ENCODE assay signal across 9 cellular contexts in the genomic region with DNA sequence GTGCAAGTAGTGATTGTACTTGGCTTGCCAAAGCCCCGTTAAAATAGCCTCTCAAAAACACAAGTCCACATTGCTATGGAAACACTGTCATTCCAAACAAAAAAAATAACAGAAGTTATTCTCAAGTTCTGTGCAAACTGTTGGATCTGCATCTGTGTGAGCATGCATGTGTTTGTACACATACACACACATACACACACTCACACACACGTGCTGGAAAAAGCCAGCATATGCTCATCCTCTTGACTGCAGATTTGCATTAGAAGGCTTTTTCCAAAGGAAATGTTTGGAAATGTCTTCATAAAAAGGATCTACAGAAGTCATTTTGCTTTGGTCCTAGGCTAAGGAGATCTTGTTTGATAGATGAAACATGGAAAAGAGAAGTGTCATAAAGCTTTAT. TPM values are rescaled to one million over a fixed set of nuclear protein-coding genes. Genes with fewer than 3 reads are reported as not detected.
"Had no signal": no experiment of that assay in that cellular context is flagged by ENCODE, and none has a peak within 500 bp of the region (broad histone marks: within the 10 kb centered on the region; RNA-seq: fewer than 3 reads in every experiment).

No MANE protein-coding gene starts in this region.

- H3K27me3 Mint-ChIP-seq: IgD-negative memory B cell had no signal

- H3K4me1 Mint-ChIP-seq: IgD-negative memory B cell had no signal

- DNase-seq: IMR-90, KBM-7, KG1 had no signal

- H3K4me3 ChIP-seq: K562 had no signal

- H3K4me3 Mint-ChIP-seq: IgD-negative memory B cell had no signal

- H3K36me3 Mint-ChIP-seq: IgD-negative memory B cell had no signal

- H3K4me2 ChIP-seq: KMS-11 had no signal

- H3K9ac ChIP-seq: KMS-11 had no signal

- H3K27ac ChIP-seq: HL-60, KMS-11 had no signal

- FAIRE-seq: K562 had no signal

- ATAC-seq: K562 had no signal

- H3K27ac Mint-ChIP-seq: IgD-negative memory B cell had no signal

RNA-seq across cellular contexts. Expression of a gene that starts 13.4 kb away (rescaled TPM):
- total RNA-seq: HT-29, HT1080, IMR-90, K562 had no signal
- polyA plus RNA-seq: IgD-negative memory B cell, IMR-90, K562 had no signal
